Comparison of ENCODE assay signal across 23 cellular contexts in genomic region chr1:153220606-153221303, GRCh38. TPM values are rescaled to one million over a fixed set of nuclear protein-coding genes. Genes with fewer than 3 reads are reported as not detected.
DNase-seq lines count a peak whose midpoint lies in the region; ATAC-seq and TF ChIP-seq lines count a peak whose summit lies in the region.
"Had no signal": no experiment of that assay in that cellular context is flagged by ENCODE, and none has a peak within 500 bp of the region (broad histone marks: within the 10 kb centered on the region; RNA-seq: fewer than 3 reads in every experiment).

No MANE protein-coding gene starts in this region.

- no peak overlapping the region for H3K4me3 ChIP-seq in psoas muscle
- H3K4me3 ChIP-seq: coronary artery, smooth muscle cell, transverse colon had no signal

- TF ChIP-seq CTCF in psoas muscle (IDR thresholded peaks at IDR 0.05): no peak

- H3K9me3 ChIP-seq in psoas muscle: no peaks in the 10 kb centered on the region
- H3K9me3 ChIP-seq: transverse colon had no signal

- intact Hi-C loops in psoas muscle (cut with DNase I): no loop called here

- no peak for ATAC-seq in HG03108 (IDR thresholded peaks at IDR 0.05; ENCODE audit: unreplicated experiment)
- ATAC-seq in psoas muscle: no peak
- ATAC-seq in HG02885 (IDR thresholded peaks at IDR 0.05; ENCODE audit: poor library complexity, unreplicated experiment): no peak
- ATAC-seq: foreskin keratinocyte, left ventricle myocardium superior had no signal

- no peaks in the 10 kb centered on the region for H3K4me1 ChIP-seq in psoas muscle
- H3K4me1 ChIP-seq: parathyroid adenoma, transverse colon had no signal

- H3K36me3 ChIP-seq in psoas muscle (ENCODE audit: insufficient read depth in 1 of 2, low read depth in 1 of 2): no peaks in the 10 kb centered on the region
- H3K36me3 ChIP-seq: transverse colon had no signal

- no peaks in the 10 kb centered on the region for H3K27me3 ChIP-seq in psoas muscle (ENCODE audit: insufficient read depth in 3 of 3, low read length in 2 of 3)
- H3K27me3 ChIP-seq: foreskin keratinocyte had no signal

- H3K27ac ChIP-seq in psoas muscle: no peak overlapping the region
- H3K27ac ChIP-seq: coronary artery, foreskin keratinocyte, parathyroid adenoma, transverse colon had no signal

- DNase-seq in NCI-H1417 (lab: John Stamatoyannopoulos, UW): peak in 2 of 3 experiments; percentile 22 to 38
- no peak for DNase-seq in NCI-H1417 treated with DMSO at 0.1 percent for 48 hours (lab: John Stamatoyannopoulos, UW)
- DNase-seq in NCI-H69 (lab: John Stamatoyannopoulos, UW): peak; percentile 27
- DNase-seq in foreskin melanocyte: peak; percentile 42
- peak; percentile 96 for DNase-seq in pons (ENCODE audit: low spot score)
- no peak for DNase-seq in psoas muscle
- DNase-seq: activated CD4-positive, alpha-beta T cell treated with anti-CD3 and anti-CD28 coated beads, Interleukin-2, amount 50 U/mL, for 48 hours; activated naive CD4-positive, alpha-beta T cell treated with anti-CD3 and anti-CD28 coated beads, Interleukin-2, amount 10 ng/mL, durations not matched to agents 7 days and 5 days; activated T-cell treated with anti-CD3 and anti-CD28 coated beads, Interleukin-2, amount 50 U/mL, for 24 hours; DMS79; foreskin keratinocyte; H9; left ventricle myocardium superior; naive B cell; NCI-H526; transverse colon had no signal

- WGBS in psoas muscle, 3 donors: 34 to 43% (median 38%) methylated on average over 6 of the region's 6 CpGs

RNA-seq across cellular contexts. Expression of gene PRR9, which starts 3.4 kb away (rescaled TPM):
- total RNA-seq in psoas muscle: not detected
- polyA plus RNA-seq in psoas muscle: under 1 TPM in 1 of 3 donors, not detected in 2; 0.04 TPM
- total RNA-seq: A172, H9, HT-29, left ventricle myocardium superior, transverse colon had no signal

RNA-seq across cellular contexts. Expression of gene LELP1, which starts 17.5 kb away (rescaled TPM):
- total RNA-seq in psoas muscle: not detected
- not detected for polyA plus RNA-seq in psoas muscle
- total RNA-seq: A172, foreskin keratinocyte, H9, HT-29, left ventricle myocardium superior, smooth muscle cell, transverse colon had no signal
- polyA plus RNA-seq: foreskin keratinocyte, smooth muscle cell had no signal

RNA-seq across cellular contexts. Expression of gene LORICRIN, which starts 38.7 kb away (rescaled TPM):
- not detected for total RNA-seq in psoas muscle
- polyA plus RNA-seq in psoas muscle: under 1 TPM in 2 of 3 donors, not detected in 1; 0.06 to 0.25 TPM
- total RNA-seq: A172, foreskin keratinocyte, H9, HT-29, left ventricle myocardium superior, smooth muscle cell, transverse colon had no signal
- polyA plus RNA-seq: smooth muscle cell had no signal

Comparison
In these comparisons a context has a peak if more than half of its experiments do, and no peak if none do; other contexts are left out.
1. DNase-seq: peak in NCI-H1417 (2 of 3), NCI-H69 (single experiment), foreskin melanocyte (single experiment) and pons (single experiment); none in NCI-H1417 treated with DMSO at 0.1 percent for 48 hours (single experiment) and psoas muscle (0 of 2).